In genomic region chr7:6237002-6237401, GRCh38 we compare ENCODE assay signal across 17 cellular contexts.
"Had no signal": no experiment of that assay in that cellular context is flagged by ENCODE, and none has a peak within 500 bp of the region (broad histone marks: within the 10 kb centered on the region; RNA-seq: fewer than 3 reads in every experiment).

No MANE protein-coding gene starts in this region.

- DNase-seq: activated CD4-positive, alpha-beta memory T cell treated with anti-CD3 and anti-CD28 coated beads for 36 hours; activated CD8-positive, alpha-beta memory T cell treated with anti-CD3 and anti-CD28 coated beads, Interleukin-2, amount 10 ng/mL, durations not matched to agents 7 days and 5 days; activated naive CD4-positive, alpha-beta T cell treated with anti-CD3 and anti-CD28 coated beads, Interleukin-2, amount 10 ng/mL, durations not matched to agents 7 days and 5 days; activated T-cell treated with anti-CD3 and anti-CD28 coated beads, Interleukin-2, amount 50 U/mL, for 1 hour; lower lobe of right lung; pancreas; SK-N-SH; stimulated activated CD4-positive, alpha-beta T cell treated with anti-CD3 and anti-CD28 coated beads, Interleukin-4, amount 100 ng/mL, for 1 hour; stimulated activated naive B cell treated with anti-CD40 and anti-IgM and Interleukin-4, amounts not matched to agents 10 μg/mL and 1 μg/mL and 100 μg/mL, for 72 hours; T-cell; T1000; transverse colon had no signal

- FAIRE-seq: astrocyte, colon, endometrium, pancreas had no signal

- H3K4me2 ChIP-seq: SK-N-SH had no signal

- H3K9ac ChIP-seq: SK-N-SH had no signal

- H3K27ac Mint-ChIP-seq: activated CD4-positive, alpha-beta memory T cell treated with anti-CD3 and anti-CD28 coated beads for 36 hours; activated CD8-positive, alpha-beta memory T cell treated with anti-CD3 and anti-CD28 coated beads, Interleukin-2, amount 10 ng/mL, durations not matched to agents 7 days and 5 days; activated naive CD4-positive, alpha-beta T cell treated with anti-CD3 and anti-CD28 coated beads, Interleukin-2, amount 10 ng/mL, durations not matched to agents 7 days and 5 days; activated T-helper 2 cell treated with anti-CD3 and anti-CD28 coated beads, Interferon-gamma antibody, Interleukin-2, Interleukin-4, amounts not matched to agents 10 μg/mL and 5 μg/mL and 100 μg/mL, durations not matched to agents 14 hours and 24 hours and 36 hours; stimulated activated naive B cell treated with anti-CD40 and anti-IgM and Interleukin-4, amounts not matched to agents 10 μg/mL and 1 μg/mL and 100 μg/mL, for 72 hours; T-cell had no signal

- H3K27me3 Mint-ChIP-seq: stimulated activated naive B cell treated with anti-CD40 and anti-IgM and Interleukin-4, amounts not matched to agents 10 μg/mL and 1 μg/mL and 100 μg/mL, for 72 hours; T-cell had no signal

- H3K36me3 Mint-ChIP-seq: activated CD4-positive, alpha-beta memory T cell treated with anti-CD3 and anti-CD28 coated beads for 36 hours; activated CD8-positive, alpha-beta memory T cell treated with anti-CD3 and anti-CD28 coated beads, Interleukin-2, amount 10 ng/mL, durations not matched to agents 7 days and 5 days; activated naive CD4-positive, alpha-beta T cell treated with anti-CD3 and anti-CD28 coated beads, Interleukin-2, amount 10 ng/mL, durations not matched to agents 7 days and 5 days; stimulated activated naive B cell treated with anti-CD40 and anti-IgM and Interleukin-4, amounts not matched to agents 10 μg/mL and 1 μg/mL and 100 μg/mL, for 72 hours; T-cell had no signal

- H3K4me3 ChIP-seq: lower lobe of right lung, pancreas, transverse colon had no signal

- H3K9me3 Mint-ChIP-seq: activated CD4-positive, alpha-beta memory T cell treated with anti-CD3 and anti-CD28 coated beads for 36 hours; activated naive CD4-positive, alpha-beta T cell treated with anti-CD3 and anti-CD28 coated beads, Interleukin-2, amount 10 ng/mL, durations not matched to agents 7 days and 5 days; activated T-helper 2 cell treated with anti-CD3 and anti-CD28 coated beads, Interferon-gamma antibody, Interleukin-2, Interleukin-4, amounts not matched to agents 10 μg/mL and 5 μg/mL and 100 μg/mL, durations not matched to agents 14 hours and 24 hours and 36 hours; neural crest cell; stimulated activated naive B cell treated with anti-CD40 and anti-IgM and Interleukin-4, amounts not matched to agents 10 μg/mL and 1 μg/mL and 100 μg/mL, for 72 hours; T-cell had no signal

- ATAC-seq: activated CD8-positive, alpha-beta memory T cell treated with anti-CD3 and anti-CD28 coated beads, Interleukin-2, amount 10 ng/mL, durations not matched to agents 7 days and 5 days; lower lobe of right lung; pancreas; stimulated activated naive B cell treated with anti-CD40 and anti-IgM and Interleukin-4, amounts not matched to agents 10 μg/mL and 1 μg/mL and 100 μg/mL, for 72 hours; T-cell had no signal

- H3K27me3 ChIP-seq: pancreas, transverse colon had no signal

- H3K36me3 ChIP-seq: lower lobe of right lung, pancreas, transverse colon had no signal

- H3K9me3 ChIP-seq: lower lobe of right lung, pancreas, SK-N-SH, transverse colon had no signal

- H3K4me3 Mint-ChIP-seq: activated CD4-positive, alpha-beta memory T cell treated with anti-CD3 and anti-CD28 coated beads for 36 hours; activated CD8-positive, alpha-beta memory T cell treated with anti-CD3 and anti-CD28 coated beads, Interleukin-2, amount 10 ng/mL, durations not matched to agents 7 days and 5 days; activated naive CD4-positive, alpha-beta T cell treated with anti-CD3 and anti-CD28 coated beads, Interleukin-2, amount 10 ng/mL, durations not matched to agents 7 days and 5 days; neural crest cell; stimulated activated naive B cell treated with anti-CD40 and anti-IgM and Interleukin-4, amounts not matched to agents 10 μg/mL and 1 μg/mL and 100 μg/mL, for 72 hours; T-cell had no signal

- H3K27ac ChIP-seq: lower lobe of right lung, pancreas, transverse colon had no signal
